ENCODE assay signal across 22 cellular contexts in the genomic region with DNA sequence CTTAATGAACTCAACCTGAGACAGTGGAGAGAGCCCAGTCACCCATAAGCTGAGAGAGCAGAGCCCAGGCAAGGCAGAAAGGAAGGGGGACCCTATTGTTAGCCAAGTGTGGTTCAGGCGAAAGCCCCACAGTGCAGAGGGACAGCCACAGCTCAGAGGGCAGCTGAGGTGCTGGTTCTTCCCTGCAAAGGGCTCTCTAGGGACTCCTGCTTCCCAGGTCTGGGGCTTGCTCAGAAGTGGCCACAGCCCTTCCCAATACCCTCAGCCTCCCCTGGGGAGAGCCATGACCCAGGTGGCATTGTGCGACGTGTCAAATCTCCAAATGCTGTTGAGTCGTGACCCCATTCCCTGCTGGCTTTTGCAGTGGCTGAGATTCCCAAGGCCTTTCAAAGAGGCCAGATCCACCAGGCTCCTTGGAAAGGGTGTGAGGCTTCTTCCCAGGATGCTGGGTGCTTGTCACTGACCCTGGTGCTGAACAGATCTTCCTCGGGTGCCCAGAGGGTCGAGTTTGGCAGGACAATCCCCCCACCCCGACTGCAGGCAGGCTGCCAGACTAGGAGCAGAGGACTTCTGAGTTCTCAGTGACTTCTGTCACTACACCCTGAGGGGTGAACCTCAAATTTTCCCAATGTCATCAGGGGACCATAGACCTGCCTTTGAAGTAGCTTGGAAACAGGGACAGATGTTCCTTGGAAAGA. TPM values are rescaled to one million over a fixed set of nuclear protein-coding genes. Genes with fewer than 3 reads are reported as not detected.
DNase-seq lines count a peak whose midpoint lies in the region; ATAC-seq, FAIRE-seq and TF ChIP-seq lines count a peak whose summit lies in the region.
"Had no signal": no experiment of that assay in that cellular context is flagged by ENCODE, and none has a peak within 500 bp of the region (broad histone marks: within the 10 kb centered on the region; RNA-seq: fewer than 3 reads in every experiment).

No MANE protein-coding gene starts in this region.

- no peaks in the 10 kb centered on the region for H3K9me2 ChIP-seq in SK-N-SH

- H3K36me3 ChIP-seq in SK-N-SH (replicated peaks in 1 of 2; ENCODE audit: control insufficient read depth in 1 of 2, insufficient read depth in 2 of 2, low read length in 1 of 2) (no peaks in the 10 kb centered on the region), endodermal cell (ENCODE audit: control insufficient read depth, insufficient read depth, low read length) (no peaks in the 10 kb centered on the region)
- H3K36me3 ChIP-seq: BE2C had no signal

- H3K27me3 ChIP-seq in SK-N-SH (ENCODE audit: insufficient read depth) (no peaks in the 10 kb centered on the region), endodermal cell (ENCODE audit: control insufficient read depth, insufficient read depth, low read length, poor library complexity, severe bottlenecking) (no peaks in the 10 kb centered on the region)
- H3K27me3 ChIP-seq: BE2C had no signal

- WGBS in SK-N-SH (ENCODE audit: low lambda C conversion rate) = no CpG with 5 or more reads among the region's 7 CpGs
- 56 to 59% methylated on average over 7 of the region's 7 CpGs for WGBS in endodermal cell (ENCODE audit: insufficient coverage in 1 of 2, insufficient read length in 1 of 2), 2 experiments

- H3K4me1 Mint-ChIP-seq in endodermal cell = no peaks in the 10 kb centered on the region
- peaks cover 45% of the 10 kb centered on the region for H3K4me1 Mint-ChIP-seq in stimulated activated memory B cell treated with anti-CD40 and anti-IgM and Interleukin-4, amounts not matched to agents 10 μg/mL and 1 μg/mL and 100 μg/mL, for 72 hours
- H3K4me1 Mint-ChIP-seq: CD4-positive, alpha-beta memory T cell had no signal

- no peak for ATAC-seq in SK-N-SH treated with all-trans-retinoic acid at 6 μM for 48 hours
- no peak for ATAC-seq in stimulated activated memory B cell treated with anti-CD40 and anti-IgM and Interleukin-4, amounts not matched to agents 10 μg/mL and 1 μg/mL and 100 μg/mL, for 72 hours
- ATAC-seq in stimulated activated naive CD8-positive, alpha-beta T cell treated with anti-CD3 and anti-CD28 coated beads, Interleukin-15, Interleukin-2, amounts not matched to agents 100 U/mL and 50 U/mL, for 24 hours = no peak

- peaks cover 4% of the 10 kb centered on the region for H3K27me3 Mint-ChIP-seq in endodermal cell (ENCODE audit: insufficient read depth)
- no peaks in the 10 kb centered on the region for H3K27me3 Mint-ChIP-seq in stimulated activated memory B cell treated with anti-CD40 and anti-IgM and Interleukin-4, amounts not matched to agents 10 μg/mL and 1 μg/mL and 100 μg/mL, for 72 hours

- H3K9me3 ChIP-seq in SK-N-SH = no peaks in the 10 kb centered on the region
- H3K9me3 ChIP-seq in endodermal cell (ENCODE audit: control insufficient read depth, low read length) = no peaks in the 10 kb centered on the region
- H3K9me3 ChIP-seq: BE2C had no signal

- H3K9me3 Mint-ChIP-seq in endodermal cell = no peaks in the 10 kb centered on the region
- no peaks in the 10 kb centered on the region for H3K9me3 Mint-ChIP-seq in stimulated activated memory B cell treated with anti-CD40 and anti-IgM and Interleukin-4, amounts not matched to agents 10 μg/mL and 1 μg/mL and 100 μg/mL, for 72 hours
- H3K9me3 Mint-ChIP-seq: CD4-positive, alpha-beta memory T cell; HFFc6 had no signal

- H3K4me3 ChIP-seq in SK-N-SH (ENCODE audit: low read depth in 2 of 2, low read length in 1 of 2) = no peak overlapping the region
- no peak overlapping the region for H3K4me3 ChIP-seq in endodermal cell (ENCODE audit: low read length)
- H3K4me3 ChIP-seq: PC-9, SK-N-MC had no signal

- no peak overlapping the region for H3K27ac Mint-ChIP-seq in endodermal cell
- H3K27ac Mint-ChIP-seq in stimulated activated memory B cell treated with anti-CD40 and anti-IgM and Interleukin-4, amounts not matched to agents 10 μg/mL and 1 μg/mL and 100 μg/mL, for 72 hours = peak overlapping the region; percentile 36
- H3K27ac Mint-ChIP-seq: HFFc6 had no signal

- no peak overlapping the region for H3K27ac ChIP-seq in SK-N-SH (ENCODE audit: low read depth in 2 of 2, low read length in 1 of 2)
- no peak overlapping the region for H3K27ac ChIP-seq in endodermal cell (ENCODE audit: low read depth, low read length)
- H3K27ac ChIP-seq: 22Rv1, KMS-11, PC-9, SK-N-MC had no signal

- H3K36me3 Mint-ChIP-seq in endodermal cell (ENCODE audit: low read depth) = no peaks in the 10 kb centered on the region
- no peaks in the 10 kb centered on the region for H3K36me3 Mint-ChIP-seq in stimulated activated memory B cell treated with anti-CD40 and anti-IgM and Interleukin-4, amounts not matched to agents 10 μg/mL and 1 μg/mL and 100 μg/mL, for 72 hours
- H3K36me3 Mint-ChIP-seq: CD4-positive, alpha-beta memory T cell had no signal

- no peaks in the 10 kb centered on the region for H3K79me2 ChIP-seq in SK-N-SH (ENCODE audit: insufficient read depth)

- no peak for FAIRE-seq in urothelium cell line (lab: Jason Lieb, UNC)

- DNase-seq in SK-N-SH = peak; percentile 1
- peak; percentile 68 for DNase-seq in endodermal cell
- no peak for DNase-seq in urothelium cell line (ENCODE audit: low spot score)
- no peak for DNase-seq in stimulated activated naive CD8-positive, alpha-beta T cell treated with anti-CD3 and anti-CD28 coated beads, Interleukin-15, Interleukin-2, amounts not matched to agents 100 U/mL and 50 U/mL, for 24 hours
- DNase-seq: BE2C; Calu3; CD4-positive, alpha-beta memory T cell; DMS79; GOT3; HFFc6; NCI-H1436; NCI-H2029 treated with DMSO at 0.1 percent for 48 hours; NCI-H2171 treated with DMSO at 0.1 percent for 48 hours; NCI-H774 had no signal

- TF ChIP-seq CTCF in SK-N-SH (IDR thresholded peaks at IDR 0.05) (no peak), endodermal cell (conservative IDR thresholded peaks at IDR 0.05) (no peak)

- CTCF ChIA-PET in SK-N-SH (lab: Yijun Ruan, JAX) = interaction anchor here (0.9 to 1.9 kb wide), 2 partner anchors 15 to 102 kb away, joined by 6 to 8 read pairs; no protein-coding TSS in a partner anchor

- H3K4me3 Mint-ChIP-seq in endodermal cell = no peak overlapping the region
- H3K4me3 Mint-ChIP-seq in stimulated activated memory B cell treated with anti-CD40 and anti-IgM and Interleukin-4, amounts not matched to agents 10 μg/mL and 1 μg/mL and 100 μg/mL, for 72 hours = no peak overlapping the region
- H3K4me3 Mint-ChIP-seq: CD4-positive, alpha-beta memory T cell; HFFc6 had no signal

- no peaks in the 10 kb centered on the region for H3F3A ChIP-seq in SK-N-SH (replicated peaks; ENCODE audit: insufficient read depth)

- no peak overlapping the region for H3K4me2 ChIP-seq in SK-N-SH
- H3K4me2 ChIP-seq: KMS-11, PC-9 had no signal

- no peaks in the 10 kb centered on the region for H3K4me1 ChIP-seq in SK-N-SH (ENCODE audit: control insufficient read depth in 1 of 2, insufficient read depth in 2 of 2, low read depth in 1 of 2, low read length in 1 of 2)
- no peaks in the 10 kb centered on the region for H3K4me1 ChIP-seq in endodermal cell (ENCODE audit: control insufficient read depth, insufficient read depth, low read length)
- H3K4me1 ChIP-seq: BE2C had no signal

- TF ChIP-seq EP300 in SK-N-SH (IDR thresholded peaks at IDR 0.05; ENCODE audit: borderline replicate concordance in 1 of 2, low read depth in 1 of 2, low read length in 1 of 2) = no peak

- POLR2A ChIA-PET in SK-N-SH (lab: Yijun Ruan, JAX) = interaction anchor here (0.7 kb wide), 1 partner anchor 54 kb away, joined by 5 read pairs; no protein-coding TSS in a partner anchor

- H3K9ac ChIP-seq in SK-N-SH (no peak overlapping the region), endodermal cell (ENCODE audit: extremely low read depth, low read length, poor library complexity, severe bottlenecking) (no peak overlapping the region)
- H3K9ac ChIP-seq: KMS-11 had no signal

- no peak overlapping the region for H2AFZ ChIP-seq in SK-N-SH (ENCODE audit: low read depth)
- H2AFZ ChIP-seq: PC-9 had no signal

- H4K20me1 ChIP-seq in SK-N-SH (ENCODE audit: insufficient read depth) = no peaks in the 10 kb centered on the region

- TF ChIP-seq RAD21 in SK-N-SH (IDR thresholded peaks at IDR 0.05; ENCODE audit: low read length) = no peak

TF ChIP-seq in SK-N-SH treated with all-trans-retinoic acid at 6 μM for 48 hours, 23 proteins besides CTCF, POLR2A, EP300 and RAD21 (continues in another document):
- TF ChIP-seq ARNTL (CRISPR knock-in tag; IDR thresholded peaks at IDR 0.05; ENCODE audit: borderline replicate concordance, low read depth) (no peak), ISL1 (CRISPR knock-in tag; IDR thresholded peaks at IDR 0.05) (no peak), TOX (CRISPR knock-in tag; IDR thresholded peaks at IDR 0.05; ENCODE audit: borderline replicate concordance) (no peak)

RNA-seq across cellular contexts. Expression of gene CCL17, which starts 2.5 kb away (rescaled TPM):
- not detected in 2 replicates for polyA plus RNA-seq in SK-N-SH (2012; rRNA removed)
- not detected in 2 replicates for polyA plus RNA-seq in SK-N-SH (2012; cell fraction: cytosol; rRNA removed)
- polyA plus RNA-seq in SK-N-SH (2012; cell fraction: nucleus; rRNA removed) = not detected in 2 replicates
- not detected for total RNA-seq in endodermal cell
- not detected for polyA plus RNA-seq in endodermal cell (2013, experiment 1 of 2)
- not detected for polyA plus RNA-seq in endodermal cell (2013, experiment 2 of 2)
- total RNA-seq: Calu3; CD4-positive, alpha-beta memory T cell; HFFc6; M059J; NCI-H460; PC-9 had no signal
- polyA plus RNA-seq: CD4-positive, alpha-beta memory T cell had no signal

RNA-seq across cellular contexts. Expression of gene CX3CL1, which starts 29.8 kb away (rescaled TPM):
- 5.8 and 6.8 TPM in 2 replicates for polyA plus RNA-seq in SK-N-SH (2012; rRNA removed)
- polyA plus RNA-seq in SK-N-SH (2012; cell fraction: cytosol; rRNA removed) = 3.1 and 4.9 TPM in 2 replicates
- polyA plus RNA-seq in SK-N-SH (2012; cell fraction: nucleus; rRNA removed) = 4.8 and 5.8 TPM in 2 replicates
- total RNA-seq in endodermal cell = 1 to 10 TPM in 1 of 2 donors, under 1 TPM in 1; 0.18 to 1.0 TPM
- 5.5 TPM for polyA plus RNA-seq in endodermal cell (2013, experiment 1 of 2)
- polyA plus RNA-seq in endodermal cell (2013, experiment 2 of 2) = 6.3 TPM
- total RNA-seq: CD4-positive, alpha-beta memory T cell; HFFc6; NCI-H460; PC-9 had no signal
- polyA plus RNA-seq: CD4-positive, alpha-beta memory T cell had no signal

RNA-seq across cellular contexts. Expression of gene CCL22, which starts 43.5 kb away (rescaled TPM):
- polyA plus RNA-seq in SK-N-SH (2012; rRNA removed) = not detected in 2 replicates
- not detected in 2 replicates for polyA plus RNA-seq in SK-N-SH (2012; cell fraction: cytosol; rRNA removed)
- polyA plus RNA-seq in SK-N-SH (2012; cell fraction: nucleus; rRNA removed) = not detected in 2 replicates
- not detected for total RNA-seq in endodermal cell
- not detected for polyA plus RNA-seq in endodermal cell (2013, experiment 1 of 2)
- not detected for polyA plus RNA-seq in endodermal cell (2013, experiment 2 of 2)
- total RNA-seq: HFFc6, M059J, NCI-H460 had no signal
- polyA plus RNA-seq: CD4-positive, alpha-beta memory T cell had no signal

RNA-seq across cellular contexts. Expression of gene CIAPIN1, which starts 45.1 kb away (rescaled TPM):
- 43.6 and 63.3 TPM in 2 replicates for polyA plus RNA-seq in SK-N-SH (2012; rRNA removed)
- polyA plus RNA-seq in SK-N-SH (2012; cell fraction: cytosol; rRNA removed) = 45.7 and 48.3 TPM in 2 replicates
- 49.1 and 64.3 TPM in 2 replicates for polyA plus RNA-seq in SK-N-SH (2012; cell fraction: nucleus; rRNA removed)
- 10 to 100 TPM; 77.5 to 87.1 TPM for total RNA-seq in endodermal cell
- 74.2 TPM for polyA plus RNA-seq in endodermal cell (2013, experiment 1 of 2)
- polyA plus RNA-seq in endodermal cell (2013, experiment 2 of 2) = 64.5 TPM

RNA-seq across cellular contexts. Expression of gene COQ9, which starts 45.2 kb away (rescaled TPM):
- 81.2 and 104 TPM in 2 replicates for polyA plus RNA-seq in SK-N-SH (2012; rRNA removed)
- 67.5 and 76.5 TPM in 2 replicates for polyA plus RNA-seq in SK-N-SH (2012; cell fraction: cytosol; rRNA removed)
- 127 and 149 TPM in 2 replicates for polyA plus RNA-seq in SK-N-SH (2012; cell fraction: nucleus; rRNA removed)
- 10 to 100 TPM; 34.5 to 38.2 TPM for total RNA-seq in endodermal cell
- 43.2 TPM for polyA plus RNA-seq in endodermal cell (2013, experiment 1 of 2)
- 38.7 TPM for polyA plus RNA-seq in endodermal cell (2013, experiment 2 of 2)

Comparison
In these comparisons a context has a peak if more than half of its experiments do, and no peak if none do; other contexts are left out.
1. DNase-seq: peak in SK-N-SH (single experiment) and endodermal cell (single experiment); none in urothelium cell line (single experiment) and stimulated activated naive CD8-positive, alpha-beta T cell treated with anti-CD3 and anti-CD28 coated beads, Interleukin-15, Interleukin-2, amounts not matched to agents 100 U/mL and 50 U/mL, for 24 hours (single experiment).